In genomic region chr19:4636151-4636717, GRCh38 we compare ENCODE assay signal across 8 cellular contexts. TPM values are rescaled to one million over a fixed set of nuclear protein-coding genes. Genes with fewer than 3 reads are reported as not detected.
DNase-seq lines count a peak whose midpoint lies in the region; ATAC-seq lines count a peak whose summit lies in the region.

No MANE protein-coding gene starts in this region.

- peak; percentile 27 for DNase-seq in DMS79 (lab: John Stamatoyannopoulos, UW)
- peak; percentile 58 for DNase-seq in LHCN-M2 (ENCODE audit: low read depth)
- DNase-seq in T-helper 9 cell = peak; percentile 74
- peak; percentile 81 for DNase-seq in astrocyte of the hippocampus (ENCODE audit: low read depth, low spot score)
- DNase-seq in middle frontal gyrus (ENCODE audit: extremely low spot score, low spot score) = no peak

- H3K27me3 ChIP-seq in skeletal muscle tissue (ENCODE audit: control insufficient read depth in 3 of 3, insufficient read depth in 3 of 3, low read length in 3 of 3) = no peaks in the 10 kb centered on the region

- ATAC-seq in GM21381 (IDR thresholded peaks at IDR 0.05; ENCODE audit: unreplicated experiment) = no peak

- H3K27ac ChIP-seq in skeletal muscle tissue (ENCODE audit: low read depth, low read length) = no peak overlapping the region

- peaks cover 29 to 43% (median 31%) of the 10 kb centered on the region in 3 donors for H3K4me1 ChIP-seq in skeletal muscle tissue (ENCODE audit: control insufficient read depth in 3 of 3, insufficient read depth in 3 of 3, low read length in 3 of 3)

- no peaks in the 10 kb centered on the region for H3K36me3 ChIP-seq in skeletal muscle tissue (ENCODE audit: control insufficient read depth in 3 of 3, insufficient read depth in 3 of 3, low read length in 3 of 3)

- H3K9me3 ChIP-seq in skeletal muscle tissue (ENCODE audit: control insufficient read depth in 3 of 3, low read length in 3 of 3) = no peaks in the 10 kb centered on the region

- H3K4me3 ChIP-seq in iPS-11a (ENCODE audit: low read depth, low read length) = peak overlapping the region; percentile 45
- H3K4me3 ChIP-seq in skeletal muscle tissue (ENCODE audit: low read length in 3 of 3) = peak overlapping the region; percentile 60 to 66 (median 63)

- peak overlapping the region; percentile 37 to 80 (median 72) for H3K9ac ChIP-seq in skeletal muscle tissue (ENCODE audit: low read depth in 1 of 3, low read length in 3 of 3)

RNA-seq across cellular contexts. Expression of gene TNFAIP8L1, which starts 3.1 kb away (rescaled TPM):
- total RNA-seq in LHCN-M2 (2014; rRNA removed) (9.2 and 11.4 TPM in 2 replicates), skeletal muscle tissue (5.7 TPM)
- polyA plus RNA-seq in LHCN-M2 (2012) = 7.7 TPM

RNA-seq across cellular contexts. Expression of gene MYDGF, which starts 33.9 kb away (rescaled TPM):
- total RNA-seq in LHCN-M2 (2014; rRNA removed) (151 and 161 TPM in 2 replicates), skeletal muscle tissue (44.4 TPM)
- polyA plus RNA-seq in LHCN-M2 (2012) = 338 TPM
